ENCODE assay signal across 35 cellular contexts in the genomic region with DNA sequence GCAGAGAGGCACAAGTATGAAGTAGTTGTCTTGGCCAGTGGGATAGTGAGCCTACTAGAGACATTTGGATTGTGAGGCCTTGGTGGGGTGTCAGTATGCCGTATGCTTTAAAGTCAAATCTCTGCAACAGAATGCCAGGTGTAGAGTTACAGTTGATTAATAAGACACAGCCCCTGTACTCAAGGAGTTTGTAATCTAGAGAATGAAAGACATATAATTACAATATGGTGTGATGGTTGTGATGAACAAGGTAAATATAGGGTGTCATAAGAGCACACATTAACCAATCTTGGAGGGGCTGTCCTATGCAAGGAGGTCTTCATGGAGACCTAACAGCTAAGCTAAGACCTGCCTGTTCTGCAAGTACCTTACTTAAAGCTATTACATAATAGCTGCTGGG.
"Had no signal": no experiment of that assay in that cellular context is flagged by ENCODE, and none has a peak within 500 bp of the region (broad histone marks: within the 10 kb centered on the region; RNA-seq: fewer than 3 reads in every experiment).

No MANE protein-coding gene starts in this region.

- H3K27me3 Mint-ChIP-seq: activated B cell treated with CpG ODN at 0.5 μM for 24 hours; activated CD4-positive, alpha-beta memory T cell treated with anti-CD3 and anti-CD28 coated beads for 36 hours; activated CD4-positive, alpha-beta T cell treated with anti-CD3 and anti-CD28 coated beads, Interleukin-2, amount 10 ng/mL, durations not matched to agents 24 days and 14 days; activated CD8-positive, alpha-beta T cell treated with anti-CD3 and anti-CD28 coated beads for 36 hours; activated naive CD8-positive, alpha-beta T cell treated with anti-CD3 and anti-CD28 coated beads for 36 hours; activated T-helper 17 cell treated with anti-CD3 and anti-CD28 coated beads, Interleukin-2, amount 50 U/mL, for 72 hours; brain had no signal

- H3K4me3 Mint-ChIP-seq: activated B cell treated with CpG ODN at 0.5 μM for 24 hours; activated CD4-positive, alpha-beta memory T cell treated with anti-CD3 and anti-CD28 coated beads for 36 hours; activated CD4-positive, alpha-beta T cell treated with anti-CD3 and anti-CD28 coated beads, Interleukin-2, amount 10 ng/mL, durations not matched to agents 24 days and 14 days; activated CD8-positive, alpha-beta T cell treated with anti-CD3 and anti-CD28 coated beads for 36 hours; activated naive CD4-positive, alpha-beta T cell treated with anti-CD3 and anti-CD28 coated beads for 36 hours; activated naive CD8-positive, alpha-beta T cell treated with anti-CD3 and anti-CD28 coated beads for 36 hours; activated T-cell treated with anti-CD3 and anti-CD28 coated beads, Interleukin-2, amount 50 U/mL, for 4 hours; activated T-cell treated with anti-CD3 and anti-CD28 coated beads, Interleukin-2, amount 50 U/mL, for 72 hours; activated T-helper 1 cell treated with anti-CD3 and anti-CD28 coated beads, Interleukin-12 subunit alpha, Interleukin-12 subunit beta, Interleukin-2, Interleukin-4 antibody, amounts not matched to agents 30 ng/mL and 10 ng/mL and 1 ng/mL, durations not matched to agents 14 hours and 24 hours and 36 hours; activated T-helper 17 cell treated with anti-CD3 and anti-CD28 coated beads, Interleukin-2, amount 50 U/mL, for 72 hours; brain; T-helper 2 cell treated with Interferon-gamma antibody and Interleukin-4, amounts not matched to agents 5 μg/mL and 100 μg/mL, for 36 hours had no signal

- ATAC-seq: activated CD8-positive, alpha-beta T cell treated with anti-CD3 and anti-CD28 coated beads for 36 hours; activated naive CD4-positive, alpha-beta T cell treated with anti-CD3 and anti-CD28 coated beads, Interleukin-2, amount 50 U/mL, for 72 hours; activated T-cell treated with anti-CD3 and anti-CD28 coated beads, Interleukin-2, amount 50 U/mL, for 4 hours; activated T-cell treated with anti-CD3 and anti-CD28 coated beads, Interleukin-2, amount 50 U/mL, for 72 hours; activated T-helper 17 cell treated with anti-CD3 and anti-CD28 coated beads, Interleukin-2, amount 50 U/mL, for 72 hours had no signal

- H3K36me3 Mint-ChIP-seq: activated naive CD4-positive, alpha-beta T cell treated with anti-CD3 and anti-CD28 coated beads, Interleukin-2, amount 50 U/mL, for 72 hours; brain had no signal

- FAIRE-seq: bronchial epithelial cell, colon had no signal

- H3K4me3 ChIP-seq: adrenal gland, ascending aorta, cardiac muscle cell had no signal

- H3K36me3 ChIP-seq: adrenal gland, ascending aorta, cardiac muscle cell had no signal

- H3K27ac Mint-ChIP-seq: activated B cell treated with CpG ODN at 0.5 μM for 24 hours; activated CD4-positive, alpha-beta memory T cell treated with anti-CD3 and anti-CD28 coated beads for 36 hours; activated CD4-positive, alpha-beta T cell treated with anti-CD3 and anti-CD28 coated beads, Interleukin-2, amount 10 ng/mL, durations not matched to agents 24 days and 14 days; activated CD8-positive, alpha-beta T cell treated with anti-CD3 and anti-CD28 coated beads for 36 hours; activated naive CD4-positive, alpha-beta T cell treated with anti-CD3 and anti-CD28 coated beads for 36 hours; activated naive CD4-positive, alpha-beta T cell treated with anti-CD3 and anti-CD28 coated beads, Interleukin-2, amount 50 U/mL, for 72 hours; activated naive CD8-positive, alpha-beta T cell treated with anti-CD3 and anti-CD28 coated beads for 36 hours; activated T-cell treated with anti-CD3 and anti-CD28 coated beads, Interleukin-2, amount 50 U/mL, for 72 hours; activated T-helper 1 cell treated with anti-CD3 and anti-CD28 coated beads, Interleukin-12 subunit alpha, Interleukin-12 subunit beta, Interleukin-2, Interleukin-4 antibody, amounts not matched to agents 30 ng/mL and 10 ng/mL and 1 ng/mL, durations not matched to agents 14 hours and 24 hours and 36 hours; activated T-helper 17 cell treated with anti-CD3 and anti-CD28 coated beads, Interleukin-2, amount 50 U/mL, for 72 hours; brain; T-helper 2 cell treated with Interferon-gamma antibody and Interleukin-4, amounts not matched to agents 5 μg/mL and 100 μg/mL, for 36 hours had no signal

- H3K4me1 Mint-ChIP-seq: activated B cell treated with CpG ODN at 0.5 μM for 24 hours; activated CD4-positive, alpha-beta T cell treated with anti-CD3 and anti-CD28 coated beads, Interleukin-2, amount 10 ng/mL, durations not matched to agents 24 days and 14 days; activated T-helper 17 cell treated with anti-CD3 and anti-CD28 coated beads, Interleukin-2, amount 50 U/mL, for 72 hours had no signal

- H3K9me3 ChIP-seq: adrenal gland, ascending aorta had no signal

- H3K27ac ChIP-seq: adrenal gland, ascending aorta, cardiac muscle cell, VCaP had no signal

- H3K27me3 ChIP-seq: adrenal gland, ascending aorta, cardiac muscle cell had no signal

- DNase-seq: activated B cell treated with CpG ODN at 0.5 μM for 24 hours; activated CD4-positive, alpha-beta memory T cell treated with anti-CD3 and anti-CD28 coated beads for 36 hours; activated CD4-positive, alpha-beta T cell treated with anti-CD3 and anti-CD28 coated beads for 4 hours; activated CD4-positive, alpha-beta T cell treated with anti-CD3 and anti-CD28 coated beads, Interleukin-2, amount 10 ng/mL, durations not matched to agents 24 days and 14 days; activated CD4-positive, alpha-beta T cell treated with anti-CD3 and anti-CD28 coated beads, Interleukin-2, amount 50 U/mL, for 1 hour; activated CD4-positive, alpha-beta T cell treated with anti-CD3 and anti-CD28 coated beads, Interleukin-2, amount 50 U/mL, for 4 hours; activated CD4-positive, CD25-positive, alpha-beta regulatory T cell treated with anti-CD3 and anti-CD28 coated beads, Interleukin-2, amount 50 U/mL, for 72 hours; activated CD8-positive, alpha-beta memory T cell treated with anti-CD3 and anti-CD28 coated beads, Interleukin-2, amount 50 U/mL, for 4 hours; activated CD8-positive, alpha-beta T cell treated with anti-CD3 and anti-CD28 coated beads for 36 hours; activated effector memory CD4-positive, alpha-beta T cell treated with anti-CD3 and anti-CD28 coated beads, Interleukin-2, amount 50 U/mL, for 16 hours; activated gamma-delta T cell treated with Interleukin-2 at 50 U/mL for 16 hours; activated naive CD4-positive, alpha-beta T cell; activated naive CD4-positive, alpha-beta T cell treated with anti-CD3 and anti-CD28 coated beads for 36 hours; activated naive CD4-positive, alpha-beta T cell treated with anti-CD3 and anti-CD28 coated beads, Interleukin-2, amount 50 U/mL, for 16 hours; activated naive CD8-positive, alpha-beta T cell treated with anti-CD3 and anti-CD28 coated beads for 36 hours; activated T-cell treated with anti-CD3 and anti-CD28 coated beads for 4 hours; activated T-cell treated with anti-CD3 and anti-CD28 coated beads, Interleukin-2, amount 50 U/mL, for 1 hour; activated T-cell treated with anti-CD3 and anti-CD28 coated beads, Interleukin-2, amount 50 U/mL, for 4 hours; activated T-cell treated with anti-CD3 and anti-CD28 coated beads, Interleukin-2, amount 50 U/mL, for 72 hours; adrenal gland; amniotic stem cell; anterior cingulate cortex; central memory CD4-positive, alpha-beta T cell; T-helper 2 cell; T-helper 9 cell had no signal

- H3K4me1 ChIP-seq: ascending aorta had no signal
